Comparison of ENCODE assay signal across 20 cellular contexts in genomic region chr12:45687081-45688015, GRCh38.
"Had no signal": no experiment of that assay in that cellular context is flagged by ENCODE, and none has a peak within 500 bp of the region (broad histone marks: within the 10 kb centered on the region; RNA-seq: fewer than 3 reads in every experiment).

No MANE protein-coding gene starts in this region.

- H3K4me1 Mint-ChIP-seq: naive thymus-derived CD8-positive, alpha-beta T cell had no signal

- ATAC-seq: body of pancreas; foreskin keratinocyte; left lung; naive thymus-derived CD8-positive, alpha-beta T cell; sciatic nerve had no signal

- H3K4me3 ChIP-seq: body of pancreas, left lung, lung, neural progenitor cell, upper lobe of left lung had no signal

- H3K27me3 Mint-ChIP-seq: naive thymus-derived CD8-positive, alpha-beta T cell had no signal

- H3K9me3 Mint-ChIP-seq: activated T-helper 1 cell treated with anti-CD3 and anti-CD28 coated beads, Interleukin-12 subunit alpha, Interleukin-12 subunit beta, Interleukin-2, Interleukin-4 antibody, amounts not matched to agents 30 ng/mL and 10 ng/mL and 1 ng/mL, durations not matched to agents 14 hours and 24 hours and 36 hours; naive thymus-derived CD8-positive, alpha-beta T cell; neural progenitor cell had no signal

- H3K27ac Mint-ChIP-seq: activated T-helper 1 cell treated with anti-CD3 and anti-CD28 coated beads, Interleukin-12 subunit alpha, Interleukin-12 subunit beta, Interleukin-2, Interleukin-4 antibody, amounts not matched to agents 30 ng/mL and 10 ng/mL and 1 ng/mL, durations not matched to agents 14 hours and 24 hours and 36 hours; naive thymus-derived CD8-positive, alpha-beta T cell; neural progenitor cell had no signal

- H3K36me3 ChIP-seq: left lung, neural progenitor cell, upper lobe of left lung, WERI-Rb-1 had no signal

- H3K27ac ChIP-seq: body of pancreas, foreskin keratinocyte, left lung, neural progenitor cell, upper lobe of left lung, WERI-Rb-1 had no signal

- H3K27me3 ChIP-seq: body of pancreas, left lung, neural progenitor cell, upper lobe of left lung had no signal

- H3K4me1 ChIP-seq: body of pancreas, left lung, upper lobe of left lung had no signal

- H3K36me3 Mint-ChIP-seq: naive thymus-derived CD8-positive, alpha-beta T cell; neural progenitor cell had no signal

- H3K4me3 Mint-ChIP-seq: activated T-helper 1 cell treated with anti-CD3 and anti-CD28 coated beads, Interleukin-12 subunit alpha, Interleukin-12 subunit beta, Interleukin-2, Interleukin-4 antibody, amounts not matched to agents 30 ng/mL and 10 ng/mL and 1 ng/mL, durations not matched to agents 14 hours and 24 hours and 36 hours; naive thymus-derived CD8-positive, alpha-beta T cell; neural progenitor cell had no signal

- DNase-seq: activated CD4-positive, alpha-beta T cell treated with anti-CD3 and anti-CD28 coated beads, Interleukin-2, amount 50 U/mL, for 48 hours; activated CD4-positive, CD25-positive, alpha-beta regulatory T cell treated with anti-CD3 and anti-CD28 coated beads, Interleukin-2, amount 50 U/mL, for 72 hours; anterior cingulate cortex; body of pancreas; effector memory CD4-positive, alpha-beta T cell; foreskin keratinocyte; kidney; left lung; naive thymus-derived CD8-positive, alpha-beta T cell; small intestine; stimulated activated CD4-positive, alpha-beta T cell treated with anti-CD3 and anti-CD28 coated beads, Interleukin-2, amount 100 ng/mL, for 48 hours; stimulated activated CD8-positive, alpha-beta memory T cell treated with anti-CD3 and anti-CD28 coated beads, Interleukin-4, amount 100 ng/mL, for 48 hours; stimulated activated naive CD4-positive, alpha-beta T cell; T-helper 1 cell; upper lobe of left lung; WERI-Rb-1 had no signal

- H3K9me3 ChIP-seq: body of pancreas, left lung, upper lobe of left lung had no signal
